In the genomic region with DNA sequence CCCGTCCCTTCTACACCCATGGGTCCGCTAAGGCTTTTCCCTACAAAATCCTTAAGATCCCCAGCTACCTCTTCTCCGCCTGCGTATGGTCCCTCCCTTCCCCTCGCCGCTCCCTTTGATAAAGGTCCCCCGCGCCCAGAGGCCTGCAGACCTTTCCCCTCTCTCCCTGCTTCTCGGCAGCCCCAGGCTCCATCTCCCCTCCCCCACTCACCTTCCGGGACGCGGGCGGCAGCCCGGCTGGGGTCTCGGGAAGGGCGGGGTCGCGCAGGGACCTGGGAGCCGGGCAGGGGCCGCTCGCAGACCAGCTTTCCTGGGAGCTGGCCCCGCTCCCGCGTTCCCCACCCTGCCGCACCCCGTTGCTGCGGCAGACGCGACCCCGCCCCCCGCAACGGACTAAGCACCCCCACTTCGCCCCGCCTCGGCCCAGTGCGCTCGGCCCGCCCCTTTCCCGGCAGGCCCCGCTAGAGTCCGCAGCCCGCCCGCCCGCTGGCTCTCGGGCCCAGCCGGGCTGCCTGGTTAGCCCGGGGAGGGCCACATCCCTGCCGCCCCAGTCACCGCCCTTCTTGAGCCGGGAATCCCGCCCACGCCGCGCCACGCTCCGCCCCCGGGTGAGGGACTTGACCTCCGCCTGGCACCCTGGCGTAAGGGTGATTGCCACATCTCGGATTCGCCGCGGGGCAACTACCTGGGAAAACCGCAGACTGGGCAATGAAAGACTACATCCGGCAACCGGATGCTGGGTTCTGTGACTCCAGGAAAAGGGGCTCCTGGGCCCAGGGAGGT, we compare ENCODE assay signal across 8 cellular contexts.
DNase-seq lines count a peak whose midpoint lies in the region; ATAC-seq and TF ChIP-seq lines count a peak whose summit lies in the region.

A gene with protein sequence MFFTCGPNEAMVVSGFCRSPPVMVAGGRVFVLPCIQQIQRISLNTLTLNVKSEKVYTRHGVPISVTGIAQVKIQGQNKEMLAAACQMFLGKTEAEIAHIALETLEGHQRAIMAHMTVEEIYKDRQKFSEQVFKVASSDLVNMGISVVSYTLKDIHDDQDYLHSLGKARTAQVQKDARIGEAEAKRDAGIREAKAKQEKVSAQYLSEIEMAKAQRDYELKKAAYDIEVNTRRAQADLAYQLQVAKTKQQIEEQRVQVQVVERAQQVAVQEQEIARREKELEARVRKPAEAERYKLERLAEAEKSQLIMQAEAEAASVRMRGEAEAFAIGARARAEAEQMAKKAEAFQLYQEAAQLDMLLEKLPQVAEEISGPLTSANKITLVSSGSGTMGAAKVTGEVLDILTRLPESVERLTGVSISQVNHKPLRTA (minus strand): TSS at position 372 of the 783 bp plus-strand sequence. CDS start 498 bp downstream, outside the sequence.

- TF ChIP-seq CTCF in C4-2B (conservative IDR thresholded peaks at IDR 0.05), result no peak

- peak within 1 kb of the TSS; percentile 90 for H3K27ac ChIP-seq in C4-2B

- DNase-seq in HK-2 (ENCODE audit: unreplicated experiment), result peak; percentile 99
- peak; percentile 94 to 98 for DNase-seq in NOMO-1 (lab: John Stamatoyannopoulos, UW; ENCODE audit: unreplicated experiment in 2 of 2)
- peak; percentile 99 for DNase-seq in activated CD8-positive, alpha-beta memory T cell treated with anti-CD3 and anti-CD28 coated beads for 24 hours
- peak; percentile 75 for DNase-seq in effector CD8-positive, alpha-beta T cell (lab: John Stamatoyannopoulos, UW)
- peak; percentile 95 for DNase-seq in medulla oblongata (ENCODE audit: extremely low spot score)
- DNase-seq in stimulated activated CD4-positive, alpha-beta T cell treated with anti-CD3 and anti-CD28 coated beads, TNF-alpha, amount 100 ng/mL, for 48 hours (ENCODE audit: low read depth in 3 of 3), result peak; percentile 93 to 96 (median 95)

- peak; percentile 75 for ATAC-seq in GM19395 (IDR thresholded peaks at IDR 0.05; ENCODE audit: unreplicated experiment)

Comparison
In these comparisons a context has a peak if more than half of its experiments do, and no peak if none do; other contexts are left out.
1. Peak in every context shown above with its lines: DNase-seq, ATAC-seq and H3K27ac ChIP-seq.